ENCODE assay signal across 1 cellular context in the genomic region with DNA sequence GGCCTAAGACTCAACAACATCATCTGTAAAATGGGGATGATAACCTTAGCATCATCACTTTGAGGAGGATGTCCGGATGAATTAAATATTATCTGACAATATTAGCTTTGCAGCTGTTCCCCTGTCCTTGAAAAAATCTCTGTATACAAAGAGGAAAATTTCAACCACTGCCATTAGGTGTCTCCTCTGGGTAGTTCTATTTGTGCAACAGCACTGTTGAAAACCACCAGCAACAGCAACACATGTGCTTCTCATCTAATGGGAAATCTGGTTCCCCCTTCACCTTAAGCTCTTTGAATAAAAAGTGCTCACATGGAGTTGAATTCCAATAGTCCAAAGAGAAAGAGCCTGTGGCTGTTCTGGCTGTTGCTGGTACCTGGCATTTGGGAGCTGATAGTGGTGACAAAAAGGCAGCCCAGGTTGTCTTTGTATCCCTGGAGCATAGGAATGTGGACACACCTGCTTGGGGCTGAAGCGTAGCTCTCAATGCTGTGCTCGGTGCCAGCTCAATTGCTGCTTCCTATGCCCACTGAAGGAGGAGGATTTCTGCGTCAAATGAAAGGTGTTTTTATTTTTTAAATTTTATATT.
TF ChIP-seq lines count a peak whose summit lies in the region.

No MANE protein-coding gene starts in this region.

TF ChIP-seq in H1, 55 proteins besides CTCF, POLR2A, EP300 and RAD21:
- TF ChIP-seq SIN3A (conservative IDR thresholded peaks at IDR 0.05 in 1 of 2, IDR thresholded peaks at IDR 0.05 in 1 of 2; ENCODE audit: low read depth in 1 of 2, low read length in 2 of 2) = no peak
- TF ChIP-seq TAF1 (IDR thresholded peaks at IDR 0.05; ENCODE audit: low read depth, low read length) = no peak
- TF ChIP-seq BACH1 (IDR thresholded peaks at IDR 0.05; ENCODE audit: low read length) = no peak
- TF ChIP-seq ASH2L (IDR thresholded peaks at IDR 0.05; ENCODE audit: low read length) = no peak
- no peak for TF ChIP-seq SRF (IDR thresholded peaks at IDR 0.05; ENCODE audit: low read depth, low read length)
- no peak for TF ChIP-seq CHD1 (IDR thresholded peaks at IDR 0.05; ENCODE audit: low read depth, low read length)
- no peak for TF ChIP-seq EGR1 (IDR thresholded peaks at IDR 0.05; ENCODE audit: borderline replicate concordance, low read depth, low read length)
- TF ChIP-seq TCF12 (IDR thresholded peaks at IDR 0.05; ENCODE audit: low read depth, low read length) = no peak
- TF ChIP-seq RFX5 (IDR thresholded peaks at IDR 0.05; ENCODE audit: borderline replicate concordance, low read depth, low read length) = no peak
- no peak for TF ChIP-seq CHD7 (IDR thresholded peaks at IDR 0.05; ENCODE audit: insufficient replicate concordance, low read length)
- no peak for TF ChIP-seq ZNF274 (IDR thresholded peaks at IDR 0.05; ENCODE audit: borderline replicate concordance, extremely low read depth, low read length)
